Comparison of ENCODE assay signal across 1 cellular context in genomic region chr3:126137490-126138130, GRCh38.
TF ChIP-seq lines count a peak whose summit lies in the region.

No MANE protein-coding gene starts in this region.

TF ChIP-seq in HepG2, 621 proteins besides CTCF, POLR2A, EP300 and RAD21:
- TF ChIP-seq MEIS1 (CRISPR knock-in tag; IDR thresholded peaks at IDR 0.05; ENCODE audit: borderline replicate concordance) (no peak), ZSCAN31 (CRISPR knock-in tag; IDR thresholded peaks at IDR 0.05; ENCODE audit: low read depth) (no peak), NR3C1 (CRISPR knock-in tag; IDR thresholded peaks at IDR 0.05) (no peak), ZNF792 (CRISPR knock-in tag; IDR thresholded peaks at IDR 0.05) (no peak), ZNF678 (CRISPR knock-in tag; IDR thresholded peaks at IDR 0.05) (no peak), ZNF343 (CRISPR knock-in tag; IDR thresholded peaks at IDR 0.05) (no peak), ZNF749 (CRISPR knock-in tag; IDR thresholded peaks at IDR 0.05; ENCODE audit: borderline replicate concordance) (no peak), HNRNPK (IDR thresholded peaks at IDR 0.05; ENCODE audit: low read depth, low read length, poor library complexity, severe bottlenecking) (no peak), ZNF781 (CRISPR knock-in tag; IDR thresholded peaks at IDR 0.05; ENCODE audit: borderline replicate concordance, not compliant biosample characterization) (no peak)
- TF ChIP-seq, protein P1, sequence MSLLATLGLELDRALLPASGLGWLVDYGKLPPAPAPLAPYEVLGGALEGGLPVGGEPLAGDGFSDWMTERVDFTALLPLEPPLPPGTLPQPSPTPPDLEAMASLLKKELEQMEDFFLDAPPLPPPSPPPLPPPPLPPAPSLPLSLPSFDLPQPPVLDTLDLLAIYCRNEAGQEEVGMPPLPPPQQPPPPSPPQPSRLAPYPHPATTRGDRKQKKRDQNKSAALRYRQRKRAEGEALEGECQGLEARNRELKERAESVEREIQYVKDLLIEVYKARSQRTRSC (CRISPR knock-in tag; IDR thresholded peaks at IDR 0.05; ENCODE audit: low read depth) = no peak
TF ChIP-seq in HepG2: peak in this region for 0.
